Comparison of ENCODE assay signal across 17 cellular contexts in the genomic region with DNA sequence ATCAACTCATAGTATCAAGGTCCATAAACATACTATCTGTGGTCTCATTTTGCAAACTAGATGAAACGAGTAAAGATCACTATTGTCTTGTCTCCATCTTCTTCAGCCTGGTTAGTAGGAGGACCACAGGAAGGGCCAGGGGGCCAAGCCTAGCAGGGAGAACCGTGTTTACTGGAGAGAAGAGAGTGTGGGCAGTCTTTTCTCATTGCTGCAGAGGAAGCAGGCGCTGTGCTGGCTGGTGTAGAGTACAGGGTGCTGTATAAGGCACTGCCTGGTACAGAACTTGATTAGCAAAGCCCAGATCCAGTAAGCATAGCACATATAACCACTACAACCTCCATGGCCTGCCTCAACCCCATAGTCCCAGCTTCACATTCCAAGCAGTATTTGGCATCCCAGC. TPM values are rescaled to one million over a fixed set of nuclear protein-coding genes. Genes with fewer than 3 reads are reported as not detected.
DNase-seq lines count a peak whose midpoint lies in the region; ATAC-seq, FAIRE-seq and TF ChIP-seq lines count a peak whose summit lies in the region.
"Had no signal": no experiment of that assay in that cellular context is flagged by ENCODE, and none has a peak within 500 bp of the region (broad histone marks: within the 10 kb centered on the region; RNA-seq: fewer than 3 reads in every experiment).

No MANE protein-coding gene starts in this region.

- H3K4me1 Mint-ChIP-seq in CD14-positive monocyte (peaks cover 82% of the 10 kb centered on the region), mesothelial cell of epicardium (peaks cover 5% of the 10 kb centered on the region)
- peaks cover 55 to 80% (median 68%) of the 10 kb centered on the region in 7 donors for H3K4me1 Mint-ChIP-seq in naive thymus-derived CD4-positive, alpha-beta T cell

- no peak overlapping the region for H3K4me2 ChIP-seq in Loucy (ENCODE audit: low read depth, low read length, poor library complexity, severe bottlenecking)
- H3K4me2 ChIP-seq in GM12878 (ENCODE audit: control insufficient read depth, insufficient read depth), result no peak overlapping the region

- H4K20me1 ChIP-seq in Loucy (ENCODE audit: insufficient read depth, low read length, poor library complexity, severe bottlenecking) (no peaks in the 10 kb centered on the region), GM12878 (ENCODE audit: control insufficient read depth, insufficient read depth) (no peaks in the 10 kb centered on the region)

- no peak for TF ChIP-seq CTCF in CD14-positive monocyte (IDR thresholded peaks at IDR 0.05)
- TF ChIP-seq CTCF in Loucy (conservative IDR thresholded peaks at IDR 0.05; ENCODE audit: low read length), result no peak
- no peak for TF ChIP-seq CTCF in GM12878 (IDR thresholded peaks at IDR 0.05 in 2 of 3, conservative IDR thresholded peaks at IDR 0.05 in 1 of 3; ENCODE audit: control insufficient read depth in 2 of 3, extremely low read depth in 1 of 3, insufficient read depth in 1 of 3, low read depth in 3 of 3, low read length in 3 of 3)
- no peak for TF ChIP-seq CTCF in mesothelial cell of epicardium (IDR thresholded peaks at IDR 0.05; ENCODE audit: unreplicated experiment)

- in situ Hi-C loops in GM12878 (cut with MboI), result no loop called here

- BruUV-seq in GM12878 (replicated peaks; lab: Mats Ljungman, UMichigan), result no TSS peak

- H3K27me3 ChIP-seq in Loucy (ENCODE audit: insufficient read depth, low read length, poor library complexity, severe bottlenecking) (no peaks in the 10 kb centered on the region), GM12878 (replicated peaks in 1 of 2; ENCODE audit: control insufficient read depth in 2 of 2, insufficient read depth in 2 of 2, low read length in 1 of 2) (no peaks in the 10 kb centered on the region)
- H3K27me3 ChIP-seq in naive thymus-derived CD4-positive, alpha-beta T cell (ENCODE audit: control insufficient read depth in 2 of 2, insufficient read depth in 2 of 2, low read length in 2 of 2), result no peaks in the 10 kb centered on the region

- no peak overlapping the region for H3K4me3 ChIP-seq in Loucy (ENCODE audit: low read length, poor library complexity, severe bottlenecking)
- H3K4me3 ChIP-seq in GM12878, result no peak overlapping the region
- H3K4me3 ChIP-seq in naive thymus-derived CD4-positive, alpha-beta T cell (ENCODE audit: low read length), result no peak overlapping the region
- H3K4me3 ChIP-seq: gastroesophageal sphincter had no signal

- FAIRE-seq in GM12878 (lab: Jason Lieb, UNC), result no peak
- FAIRE-seq: TTC549 had no signal

- 0 out of 2 replicates have a peak, but pooled peaks cover 5% of the 10 kb centered on the region for H3F3A ChIP-seq in Loucy (ENCODE audit: low read depth)

- H3K36me3 Mint-ChIP-seq in CD14-positive monocyte, result peaks cover 0 to 4% of the 10 kb centered on the region in 2 donors
- H3K36me3 Mint-ChIP-seq in naive thymus-derived CD4-positive, alpha-beta T cell, result peaks cover 0 to 10% (median 0%) of the 10 kb centered on the region in 5 donors
- no peaks in the 10 kb centered on the region for H3K36me3 Mint-ChIP-seq in mesothelial cell of epicardium

- TF ChIP-seq POLR2A in GM12878 (IDR thresholded peaks at IDR 0.05; ENCODE audit: low read depth, low read length), result no peak

- RAD21 ChIA-PET in GM12878 (lab: Charles Lee; ENCODE audit: unreplicated experiment), result interaction anchor here (2.4 kb wide), 1 partner anchor 39 kb away, joined by 13 read pairs; a partner anchor contains a TSS

- SMC1A ChIA-PET in GM12878 (lab: Charles Lee; ENCODE audit: uncharacterized antibody, unreplicated experiment), result interaction anchor here (1.7 to 3.0 kb wide), 3 partner anchors 7 to 21 kb away, joined by 11 to 19 read pairs (median 14); a partner anchor contains a TSS

- no peaks in the 10 kb centered on the region for H3K36me3 ChIP-seq in Loucy (ENCODE audit: insufficient read depth, low read length)
- no peaks in the 10 kb centered on the region for H3K36me3 ChIP-seq in GM12878 (ENCODE audit: control insufficient read depth in 2 of 2, insufficient read depth in 2 of 2, low read length in 1 of 2)
- H3K36me3 ChIP-seq in naive thymus-derived CD4-positive, alpha-beta T cell (ENCODE audit: control insufficient read depth in 2 of 3, insufficient read depth in 3 of 3, low read length in 3 of 3), result no peaks in the 10 kb centered on the region

- no peak for ATAC-seq in GM12878
- ATAC-seq in naive thymus-derived CD4-positive, alpha-beta T cell, result no peak
- no peak for ATAC-seq in HG03460 (IDR thresholded peaks at IDR 0.05; ENCODE audit: unreplicated experiment)
- ATAC-seq: gastroesophageal sphincter had no signal

- H3K9me3 Mint-ChIP-seq in CD14-positive monocyte (no peaks in the 10 kb centered on the region), mesothelial cell of epicardium (no peaks in the 10 kb centered on the region)
- H3K9me3 Mint-ChIP-seq in naive thymus-derived CD4-positive, alpha-beta T cell, result peaks cover 0 to 2% (median 0%) of the 10 kb centered on the region in 11 donors

- TF ChIP-seq EP300 in GM12878 (IDR thresholded peaks at IDR 0.05; ENCODE audit: borderline replicate concordance in 1 of 2, control insufficient read depth in 1 of 2, low read depth in 2 of 2, low read length in 2 of 2), result no peak

- TF ChIP-seq RAD21 in GM12878 (IDR thresholded peaks at IDR 0.05; ENCODE audit: insufficient read depth, low read depth, low read length), result no peak

- no peaks in the 10 kb centered on the region for H3K9me2 ChIP-seq in Loucy (replicated peaks; ENCODE audit: low read depth, low read length)

- 0 out of 2 replicates have a peak overlapping the region, but pooled peaks have one; percentile 46 for H2AFZ ChIP-seq in Loucy (ENCODE audit: low read length)
- peak overlapping the region; percentile 70 for H2AFZ ChIP-seq in GM12878 (ENCODE audit: control insufficient read depth, low read depth, low read length)

- no peak for DNase-seq in CD14-positive monocyte (ENCODE audit: low spot score)
- no peak for DNase-seq in GM12878 (ENCODE audit: low read depth, low spot score)
- DNase-seq in naive thymus-derived CD4-positive, alpha-beta T cell, result no peak
- no peak for DNase-seq in DMS79 (lab: John Stamatoyannopoulos, UW)
- no peak for DNase-seq in mesothelial cell of epicardium (ENCODE audit: low spot score in 2 of 2, unreplicated experiment in 2 of 2)
- no peak for DNase-seq in DMS 273 (lab: John Stamatoyannopoulos, UW; ENCODE audit: unreplicated experiment)
- DNase-seq: activated CD8-positive, alpha-beta memory T cell treated with anti-CD3 and anti-CD28 coated beads, Interleukin-2, amount 50 U/mL, for 4 hours; EL; islet precursor cell; NCI-H1930; NCI-H82; Right ventricle myocardium superior; stimulated activated CD4-positive, alpha-beta T cell treated with anti-CD3 and anti-CD28 coated beads, Interleukin-2, amount 100 ng/mL, for 24 hours had no signal

- no peak overlapping the region for H3K9ac ChIP-seq in Loucy (ENCODE audit: low read depth, low read length, poor library complexity, severe bottlenecking)
- no peak overlapping the region for H3K9ac ChIP-seq in GM12878 (ENCODE audit: control insufficient read depth, insufficient read depth, low read length)

- H3K4me1 ChIP-seq in Loucy (ENCODE audit: insufficient read depth, low read length, poor library complexity, severe bottlenecking) (peaks cover 37% of the 10 kb centered on the region), GM12878 (ENCODE audit: control insufficient read depth, insufficient read depth, low read length) (peaks cover 43% of the 10 kb centered on the region)
- peaks cover 58 to 64% of the 10 kb centered on the region in 2 donors for H3K4me1 ChIP-seq in naive thymus-derived CD4-positive, alpha-beta T cell (ENCODE audit: control insufficient read depth in 2 of 2, insufficient read depth in 2 of 2, low read length in 2 of 2)

- intact Hi-C loops in CD14-positive monocyte (cut with micrococcal nuclease), result no loop called here
- intact Hi-C loops in GM12878 (cut with micrococcal nuclease; ENCODE audit: unreplicated experiment), result no loop called here
- intact Hi-C loops in naive thymus-derived CD4-positive, alpha-beta T cell (cut with micrococcal nuclease), result no loop called here

- H3K27me3 Mint-ChIP-seq in CD14-positive monocyte (ENCODE audit: low read depth in 3 of 3) (peaks cover 0 to 4% (median 1%) of the 10 kb centered on the region in 3 donors), mesothelial cell of epicardium (ENCODE audit: low read depth) (no peaks in the 10 kb centered on the region)
- no peaks in the 10 kb centered on the region for H3K27me3 Mint-ChIP-seq in naive thymus-derived CD4-positive, alpha-beta T cell

- H3K79me2 ChIP-seq in Loucy (ENCODE audit: insufficient read depth, low read length) (no peaks in the 10 kb centered on the region), GM12878 (ENCODE audit: control insufficient read depth, insufficient read depth, low read length) (peaks cover 14% of the 10 kb centered on the region)

- CTCF ChIA-PET in GM12878 (lab: Yijun Ruan, JAX), result interaction anchor here (1.0 to 4.5 kb wide), 2 partner anchors 15 to 39 kb away, joined by 4 to 30 read pairs; a partner anchor contains a TSS
- CTCF ChIA-PET in naive thymus-derived CD4-positive, alpha-beta T cell (lab: Charles Lee), result interaction anchor here (0.6 to 1.4 kb wide), 3 partner anchors 17 to 38 kb away, joined by 3 to 4 read pairs (median 3); a partner anchor contains a TSS

- H3K9me3 ChIP-seq in Loucy (ENCODE audit: insufficient read depth, low read depth, low read length) (no peaks in the 10 kb centered on the region), GM12878 (replicated peaks; ENCODE audit: control insufficient read depth, insufficient read depth, low read length) (no peaks in the 10 kb centered on the region)
- no peaks in the 10 kb centered on the region for H3K9me3 ChIP-seq in naive thymus-derived CD4-positive, alpha-beta T cell (ENCODE audit: control insufficient read depth in 2 of 3, low read length in 3 of 3)
- H3K9me3 ChIP-seq: gastroesophageal sphincter had no signal

- H3K4me3 Mint-ChIP-seq in CD14-positive monocyte (no peak overlapping the region), mesothelial cell of epicardium (no peak overlapping the region)
- H3K4me3 Mint-ChIP-seq in naive thymus-derived CD4-positive, alpha-beta T cell, result peak overlapping the region; percentile 18 to 89 (median 47)

- H3K27ac ChIP-seq in GM12878 (ENCODE audit: control insufficient read depth, insufficient read depth), result peak overlapping the region; percentile 97
- peak overlapping the region; percentile 65 for H3K27ac ChIP-seq in naive thymus-derived CD4-positive, alpha-beta T cell (ENCODE audit: low read depth, low read length)

- 72% methylated on average over 3 of the region's 3 CpGs for WGBS in GM12878 (ENCODE audit: insufficient coverage, insufficient replicate concordance, low lambda C conversion rate, missing lambda C conversion rate)

- POLR2A ChIA-PET in GM12878 (lab: Charles Lee), result interaction anchor here (1.6 kb wide), 2 partner anchors 11 to 38 kb away, joined by 8 read pairs; a partner anchor contains a TSS
- POLR2A ChIA-PET in naive thymus-derived CD4-positive, alpha-beta T cell (lab: Charles Lee), result interaction anchor here (1.4 to 29.1 kb wide), 7 partner anchors 15 to 36 kb away, joined by 3 to 508 read pairs (median 11); a partner anchor contains a TSS

- H3K27ac Mint-ChIP-seq in CD14-positive monocyte (peak overlapping the region; percentile 31 to 99 (median 99)), mesothelial cell of epicardium (no peak overlapping the region)
- H3K27ac Mint-ChIP-seq in naive thymus-derived CD4-positive, alpha-beta T cell, result peak overlapping the region; percentile 92 to 99 (median 97)

RNA-seq across cellular contexts. Expression of a gene that starts 10.0 kb away (rescaled TPM):
- polyA plus RNA-seq in CD14-positive monocyte (10 to 100 TPM; 16.8 to 21.0 TPM), GM12878 (2011; rRNA removed) (13.4 and 28.8 TPM in 2 replicates), GM12878 (2014; fragmentation: Illumina TruSeq; extraction: Trizol) (31.5 and 45.1 TPM in 2 replicates), GM12878 (2014; fragmentation: Nextera tagmentation; extraction: Ambion mirVana) (10 to 100 TPM; 27.1 to 39.7 TPM), GM12878 (2014; rRNA removed) (57.6 and 62.3 TPM in 2 replicates), GM12878 (2016; fragmentation: Nextera tagmentation; extraction: Ambion mirVana) (10 to 100 TPM; 45.8 to 58.9 TPM)
- total RNA-seq in GM12878 (2013; cell fraction: nucleolus; rRNA removed), result 25.3 and 32.1 TPM in 2 replicates
- total RNA-seq in GM12878 (2014; rRNA removed) (44.7 and 48.4 TPM in 2 replicates), GM12878 (2014; rRNA removed; fragmentation: Illumina TruSeq; extraction: Trizol) (27.7 and 30.1 TPM in 2 replicates), GM12878 (2021) (36.5 and 40.2 TPM in 2 replicates), mesothelial cell of epicardium (38.0 to 43.0 TPM (median 40.5 TPM) in 3 replicates)
- 47.6 TPM for polyA plus RNA-seq in GM12878 (2011; ENCODE audit: low read depth)
- polyA plus RNA-seq in GM12878 (2011; cell fraction: cytosol; rRNA removed), result 42.8 and 45.3 TPM in 2 replicates
- polyA plus RNA-seq in GM12878 (2011; cell fraction: nucleus; rRNA removed), result 73.8 and 89.0 TPM in 2 replicates
- polyA plus RNA-seq in GM12878 (2012), result 45.0 and 48.5 TPM in 2 replicates
- 17.6 and 20.0 TPM in 2 replicates for polyA minus RNA-seq in GM12878 (2011; rRNA and poly(A)+ RNA removed)
- polyA minus RNA-seq in GM12878 (2011; cell fraction: cytosol; rRNA and poly(A)+ RNA removed), result 14.8 and 17.2 TPM in 2 replicates
- polyA minus RNA-seq in GM12878 (2011; cell fraction: nucleus; rRNA and poly(A)+ RNA removed), result 19.0 and 24.4 TPM in 2 replicates
- 10 to 100 TPM; 40.5 to 83.7 (median 54.3) TPM for total RNA-seq in naive thymus-derived CD4-positive, alpha-beta T cell
- polyA plus RNA-seq in naive thymus-derived CD4-positive, alpha-beta T cell, result 10 to 100 TPM; 36.2 to 52.5 TPM

RNA-seq across cellular contexts. Expression of a gene that starts 11.5 kb away (rescaled TPM):
- polyA plus RNA-seq in CD14-positive monocyte, result under 1 TPM in 1 of 2 donors, not detected in 1; 0.01 TPM
- 0.05 and 0.10 TPM in 2 replicates for total RNA-seq in GM12878 (2013; cell fraction: nucleolus; rRNA removed)
- total RNA-seq in GM12878 (2014; rRNA removed), result 0.06 and 0.11 TPM in 2 replicates
- total RNA-seq in GM12878 (2014; rRNA removed; fragmentation: Illumina TruSeq; extraction: Trizol), result 0.04 and 0.05 TPM in 2 replicates
- total RNA-seq in GM12878 (2021), result 0.05 and 0.13 TPM in 2 replicates
- polyA plus RNA-seq in GM12878 (2011; ENCODE audit: low read depth), result 0.04 TPM
- 0.05 and 0.09 TPM in 2 replicates for polyA plus RNA-seq in GM12878 (2011; rRNA removed)
- 0.03 TPM in 2 replicates for polyA plus RNA-seq in GM12878 (2011; cell fraction: cytosol; rRNA removed)
- polyA plus RNA-seq in GM12878 (2011; cell fraction: nucleus; rRNA removed), result 0.06 and 0.07 TPM in 2 replicates
- 0.05 and 0.08 TPM in 2 replicates for polyA plus RNA-seq in GM12878 (2012)
- polyA plus RNA-seq in GM12878 (2014; fragmentation: Illumina TruSeq; extraction: Trizol), result 0.01 and 0.02 TPM in 2 replicates
- under 1 TPM in 1 of 2 experiments, not detected in 1; 0.07 TPM for polyA plus RNA-seq in GM12878 (2014; fragmentation: Nextera tagmentation; extraction: Ambion mirVana)
- 0.05 and 0.06 TPM in 2 replicates for polyA plus RNA-seq in GM12878 (2014; rRNA removed)
- polyA plus RNA-seq in GM12878 (2016; fragmentation: Nextera tagmentation; extraction: Ambion mirVana), result under 1 TPM in 1 of 2 experiments, not detected in 1; 0.03 TPM
- polyA minus RNA-seq in GM12878 (2011; rRNA and poly(A)+ RNA removed), result 0.15 and 0.29 TPM in 2 replicates
- polyA minus RNA-seq in GM12878 (2011; cell fraction: cytosol; rRNA and poly(A)+ RNA removed), result 0.13 and 0.21 TPM in 2 replicates
- polyA minus RNA-seq in GM12878 (2011; cell fraction: nucleus; rRNA and poly(A)+ RNA removed), result 0.36 and 0.67 TPM in 2 replicates
- total RNA-seq in naive thymus-derived CD4-positive, alpha-beta T cell, result 1 to 10 TPM in 4 of 5 experiments, under 1 TPM in 1; 0.70 to 3.3 (median 1.6) TPM
- polyA plus RNA-seq in naive thymus-derived CD4-positive, alpha-beta T cell, result under 1 TPM; 0.21 to 0.38 TPM
- total RNA-seq in mesothelial cell of epicardium, result 6.8 to 9.9 TPM (median 9.2 TPM) in 3 replicates

RNA-seq across cellular contexts. Expression of a gene that starts 14.9 kb away (rescaled TPM):
- 100 to 1,000 TPM; 101 to 119 TPM for polyA plus RNA-seq in CD14-positive monocyte
- 61.8 and 68.8 TPM in 2 replicates for total RNA-seq in GM12878 (2013; cell fraction: nucleolus; rRNA removed)
- total RNA-seq in GM12878 (2014; rRNA removed), result 160 and 182 TPM in 2 replicates
- total RNA-seq in GM12878 (2014; rRNA removed; fragmentation: Illumina TruSeq; extraction: Trizol), result 135 and 136 TPM in 2 replicates
- total RNA-seq in GM12878 (2021), result 78.7 and 79.9 TPM in 2 replicates
- polyA plus RNA-seq in GM12878 (2011; ENCODE audit: low read depth), result 73.6 TPM
- 154 and 186 TPM in 2 replicates for polyA plus RNA-seq in GM12878 (2011; rRNA removed)
- 161 and 199 TPM in 2 replicates for polyA plus RNA-seq in GM12878 (2011; cell fraction: cytosol; rRNA removed)
- polyA plus RNA-seq in GM12878 (2011; cell fraction: nucleus; rRNA removed), result 138 and 144 TPM in 2 replicates
- 106 and 107 TPM in 2 replicates for polyA plus RNA-seq in GM12878 (2012)
- 135 and 147 TPM in 2 replicates for polyA plus RNA-seq in GM12878 (2014; fragmentation: Illumina TruSeq; extraction: Trizol)
- polyA plus RNA-seq in GM12878 (2014; fragmentation: Nextera tagmentation; extraction: Ambion mirVana), result 10 to 100 TPM; 66.5 to 93.9 TPM
- polyA plus RNA-seq in GM12878 (2014; rRNA removed), result 186 and 190 TPM in 2 replicates
- polyA plus RNA-seq in GM12878 (2016; fragmentation: Nextera tagmentation; extraction: Ambion mirVana), result 100 to 1,000 TPM; 203 to 215 TPM
- polyA minus RNA-seq in GM12878 (2011; rRNA and poly(A)+ RNA removed), result 145 and 211 TPM in 2 replicates
- polyA minus RNA-seq in GM12878 (2011; cell fraction: cytosol; rRNA and poly(A)+ RNA removed), result 48.6 and 58.0 TPM in 2 replicates
- 58.3 and 81.3 TPM in 2 replicates for polyA minus RNA-seq in GM12878 (2011; cell fraction: nucleus; rRNA and poly(A)+ RNA removed)
- total RNA-seq in naive thymus-derived CD4-positive, alpha-beta T cell, result 100 to 1,000 TPM in 2 of 5 experiments, 10 to 100 TPM in 3; 64.1 to 131 (median 85.3) TPM
- 100 to 1,000 TPM in 1 of 2 donors, 10 to 100 TPM in 1; 94.6 to 102 TPM for polyA plus RNA-seq in naive thymus-derived CD4-positive, alpha-beta T cell
- total RNA-seq in mesothelial cell of epicardium, result 70.1 to 72.0 TPM (median 70.8 TPM) in 3 replicates

RNA-seq across cellular contexts. Expression of a gene that starts 21.1 kb away (rescaled TPM):
- polyA plus RNA-seq in CD14-positive monocyte, result 10 to 100 TPM; 10.5 to 10.8 TPM
- 31.9 and 34.9 TPM in 2 replicates for total RNA-seq in GM12878 (2013; cell fraction: nucleolus; rRNA removed)
- 21.1 and 28.1 TPM in 2 replicates for total RNA-seq in GM12878 (2014; rRNA removed)
- 10.9 and 12.5 TPM in 2 replicates for total RNA-seq in GM12878 (2014; rRNA removed; fragmentation: Illumina TruSeq; extraction: Trizol)
- total RNA-seq in GM12878 (2021), result 19.7 and 20.0 TPM in 2 replicates
- polyA plus RNA-seq in GM12878 (2011; ENCODE audit: low read depth), result 12.5 TPM
- polyA plus RNA-seq in GM12878 (2011; rRNA removed), result 12.4 and 20.5 TPM in 2 replicates
- 17.9 and 25.4 TPM in 2 replicates for polyA plus RNA-seq in GM12878 (2011; cell fraction: cytosol; rRNA removed)
- 80.2 and 100 TPM in 2 replicates for polyA plus RNA-seq in GM12878 (2011; cell fraction: nucleus; rRNA removed)
- 22.1 and 24.6 TPM in 2 replicates for polyA plus RNA-seq in GM12878 (2012)
- polyA plus RNA-seq in GM12878 (2014; fragmentation: Illumina TruSeq; extraction: Trizol), result 9.8 and 11.3 TPM in 2 replicates
- polyA plus RNA-seq in GM12878 (2014; fragmentation: Nextera tagmentation; extraction: Ambion mirVana), result 10 to 100 TPM in 1 of 2 experiments, 1 to 10 TPM in 1; 8.9 to 16.3 TPM
- 20.6 and 21.4 TPM in 2 replicates for polyA plus RNA-seq in GM12878 (2014; rRNA removed)
- 10 to 100 TPM; 25.2 to 31.5 TPM for polyA plus RNA-seq in GM12878 (2016; fragmentation: Nextera tagmentation; extraction: Ambion mirVana)
- polyA minus RNA-seq in GM12878 (2011; rRNA and poly(A)+ RNA removed), result 10.1 and 17.2 TPM in 2 replicates
- 5.9 and 10.7 TPM in 2 replicates for polyA minus RNA-seq in GM12878 (2011; cell fraction: cytosol; rRNA and poly(A)+ RNA removed)
- 18.3 and 23.5 TPM in 2 replicates for polyA minus RNA-seq in GM12878 (2011; cell fraction: nucleus; rRNA and poly(A)+ RNA removed)
- total RNA-seq in naive thymus-derived CD4-positive, alpha-beta T cell, result 10 to 100 TPM; 39.7 to 76.2 (median 43.4) TPM
- 10 to 100 TPM; 20.1 to 22.9 TPM for polyA plus RNA-seq in naive thymus-derived CD4-positive, alpha-beta T cell
- total RNA-seq in mesothelial cell of epicardium, result 48.9 to 49.7 TPM (median 49.0 TPM) in 3 replicates

RNA-seq across cellular contexts. Expression of a gene that starts 27.8 kb away (rescaled TPM):
- polyA plus RNA-seq in CD14-positive monocyte, result 1,000 to 10,000 TPM; 2,686 to 4,191 TPM
- total RNA-seq in GM12878 (2013; cell fraction: nucleolus; rRNA removed), result not detected in 2 replicates
- total RNA-seq in GM12878 (2014; rRNA removed), result 0.45 TPM in 1 of 2 replicates, not detected in the other
- total RNA-seq in GM12878 (2014; rRNA removed; fragmentation: Illumina TruSeq; extraction: Trizol), result 0.40 and 0.92 TPM in 2 replicates
- total RNA-seq in GM12878 (2021), result 0.56 and 1.2 TPM in 2 replicates
- 3.2 TPM for polyA plus RNA-seq in GM12878 (2011; ENCODE audit: low read depth)
- 1.1 and 1.4 TPM in 2 replicates for polyA plus RNA-seq in GM12878 (2011; rRNA removed)
- 1.1 and 1.2 TPM in 2 replicates for polyA plus RNA-seq in GM12878 (2011; cell fraction: cytosol; rRNA removed)
- 1.3 and 1.5 TPM in 2 replicates for polyA plus RNA-seq in GM12878 (2011; cell fraction: nucleus; rRNA removed)
- polyA plus RNA-seq in GM12878 (2012), result 2.5 and 2.9 TPM in 2 replicates
- polyA plus RNA-seq in GM12878 (2014; fragmentation: Illumina TruSeq; extraction: Trizol), result 1.5 and 1.6 TPM in 2 replicates
- polyA plus RNA-seq in GM12878 (2014; fragmentation: Nextera tagmentation; extraction: Ambion mirVana), result 1 to 10 TPM; 1.1 to 1.3 TPM
- 0.88 and 1.9 TPM in 2 replicates for polyA plus RNA-seq in GM12878 (2014; rRNA removed)
- under 1 TPM; 0.48 to 0.71 TPM for polyA plus RNA-seq in GM12878 (2016; fragmentation: Nextera tagmentation; extraction: Ambion mirVana)
- polyA minus RNA-seq in GM12878 (2011; rRNA and poly(A)+ RNA removed), result 0.66 and 0.93 TPM in 2 replicates
- polyA minus RNA-seq in GM12878 (2011; cell fraction: cytosol; rRNA and poly(A)+ RNA removed), result not detected in 2 replicates
- not detected in 2 replicates for polyA minus RNA-seq in GM12878 (2011; cell fraction: nucleus; rRNA and poly(A)+ RNA removed)
- 100 to 1,000 TPM in 1 of 5 experiments, 10 to 100 TPM in 3, 1 to 10 TPM in 1; 2.6 to 171 (median 14.5) TPM for total RNA-seq in naive thymus-derived CD4-positive, alpha-beta T cell
- 1 to 10 TPM; 2.7 to 5.1 TPM for polyA plus RNA-seq in naive thymus-derived CD4-positive, alpha-beta T cell
- 0.40 to 1.8 TPM (median 1.3 TPM) in 3 replicates for total RNA-seq in mesothelial cell of epicardium

Comparison
In these comparisons a context has a peak if more than half of its experiments do, and no peak if none do; other contexts are left out.
1. H3K4me3 Mint-ChIP-seq: peak in naive thymus-derived CD4-positive, alpha-beta T cell (10 of 10); none in CD14-positive monocyte (0 of 2) and mesothelial cell of epicardium (single experiment).